In genomic region chr16:66274335-66275110, GRCh38 we compare ENCODE assay signal across 8 cellular contexts.
DNase-seq lines count a peak whose midpoint lies in the region; ATAC-seq, FAIRE-seq and TF ChIP-seq lines count a peak whose summit lies in the region.

No MANE protein-coding gene starts in this region.

- DNase-seq in Calu3 (no peak), HCEC 1CT (peak; percentile 71), RPMI7951 (ENCODE audit: low read depth) (peak; percentile 51), fibroblast of mammary gland (ENCODE audit: low read depth) (peak; percentile 44), putamen (ENCODE audit: low spot score) (no peak), HTR-8/SVneo (ENCODE audit: insufficient read length, low spot score) (no peak), pons (ENCODE audit: low spot score) (no peak)

- peaks cover 56% of the 10 kb centered on the region for H3K4me1 Mint-ChIP-seq in Calu3 (ENCODE audit: low read depth, unreplicated experiment)

- BruUV-seq in Calu3 (replicated peaks; lab: Mats Ljungman, UMichigan) = no TSS peak

- H3K27ac Mint-ChIP-seq in Calu3 (ENCODE audit: unreplicated experiment) = no peak overlapping the region

- H3K36me3 Mint-ChIP-seq in Calu3 (ENCODE audit: insufficient read depth, unreplicated experiment) = peaks cover 15% of the 10 kb centered on the region

- no peak overlapping the region for H3K4me3 Mint-ChIP-seq in Calu3 (ENCODE audit: low read depth, unreplicated experiment)

- no peaks in the 10 kb centered on the region for H3K9me3 Mint-ChIP-seq in Calu3 (ENCODE audit: low read depth, unreplicated experiment)

- TF ChIP-seq CTCF in Calu3 (IDR thresholded peaks at IDR 0.05; ENCODE audit: unreplicated experiment) (peak; percentile 42), fibroblast of mammary gland (conservative IDR thresholded peaks at IDR 0.05; ENCODE audit: control insufficient read depth, insufficient read depth, low read depth, low read length) (peak; percentile 30)

- no peak for FAIRE-seq in HTR-8/SVneo (lab: Jason Lieb, UNC)

- no peak overlapping the region for H3K4me3 ChIP-seq in fibroblast of mammary gland (ENCODE audit: control insufficient read depth, low read depth, low read length)

- intact Hi-C loops in Calu3 (cut with micrococcal nuclease; ENCODE audit: unreplicated experiment) = loop anchor here (1.0 to 10.0 kb wide), 3 partner anchors 41 to 1160 kb away; no protein-coding TSS in a partner anchor

- peaks cover 27% of the 10 kb centered on the region for H3K27me3 Mint-ChIP-seq in Calu3 (ENCODE audit: unreplicated experiment)

- CTCF ChIA-PET in Calu3 (lab: Charles Lee) = no interaction called here

- no peak for ATAC-seq in HG03159 (IDR thresholded peaks at IDR 0.05; ENCODE audit: unreplicated experiment)

Comparison
In these comparisons a context has a peak if more than half of its experiments do, and no peak if none do; other contexts are left out.
1. DNase-seq: peak in HCEC 1CT (single experiment), RPMI7951 (single experiment) and fibroblast of mammary gland (single experiment); none in Calu3 (single experiment), putamen (single experiment), HTR-8/SVneo (single experiment) and pons (single experiment).